7 cellular contexts compared by ENCODE assay signal in genomic region chr2:43220982-43221659, GRCh38. TPM values are rescaled to one million over a fixed set of nuclear protein-coding genes. Genes with fewer than 3 reads are reported as not detected.
A peak's percentile ranks its signal among the peaks of the same experiment; 100 is the strongest.
DNase-seq lines count a peak whose midpoint lies in the region; ATAC-seq and TF ChIP-seq lines count a peak whose summit lies in the region.

No MANE protein-coding gene starts in this region.

- H3K4me1 Mint-ChIP-seq in activated naive CD8-positive, alpha-beta T cell treated with anti-CD3 and anti-CD28 coated beads for 36 hours, result peaks cover 51% of the 10 kb centered on the region
- H3K4me1 Mint-ChIP-seq in progenitor cell of endocrine pancreas (ENCODE audit: low read depth), result peaks cover 53% of the 10 kb centered on the region

- TF ChIP-seq CTCF in GM12865 (IDR thresholded peaks at IDR 0.05; ENCODE audit: insufficient read depth, low read depth, low read length, missing control alignments), result no peak
- TF ChIP-seq CTCF in progenitor cell of endocrine pancreas (IDR thresholded peaks at IDR 0.05; ENCODE audit: unreplicated experiment), result no peak

- no peaks in the 10 kb centered on the region for H3K27me3 ChIP-seq in NT2/D1 (ENCODE audit: insufficient read depth, insufficient read length)

- H3K4me1 ChIP-seq in NT2/D1 (ENCODE audit: insufficient read depth, insufficient read length), result no peaks in the 10 kb centered on the region

- peak; percentile 5 for ATAC-seq in Right ventricle myocardium superior (ENCODE audit: poor library complexity)
- no peak for ATAC-seq in HG02885 (IDR thresholded peaks at IDR 0.05; ENCODE audit: poor library complexity, unreplicated experiment)

- H3K36me3 Mint-ChIP-seq in activated naive CD8-positive, alpha-beta T cell treated with anti-CD3 and anti-CD28 coated beads for 36 hours, result peaks cover 35% of the 10 kb centered on the region
- peaks cover 20% of the 10 kb centered on the region for H3K36me3 Mint-ChIP-seq in progenitor cell of endocrine pancreas (ENCODE audit: insufficient read depth)

- H3K4me3 Mint-ChIP-seq in activated naive CD8-positive, alpha-beta T cell treated with anti-CD3 and anti-CD28 coated beads for 36 hours, result peak overlapping the region; percentile 81
- peak overlapping the region; percentile 77 for H3K4me3 Mint-ChIP-seq in progenitor cell of endocrine pancreas (ENCODE audit: low read depth)

- H3K9me3 Mint-ChIP-seq in activated naive CD8-positive, alpha-beta T cell treated with anti-CD3 and anti-CD28 coated beads for 36 hours, result no peaks in the 10 kb centered on the region
- H3K9me3 Mint-ChIP-seq in progenitor cell of endocrine pancreas (ENCODE audit: low read depth), result no peaks in the 10 kb centered on the region

- intact Hi-C loops in Right ventricle myocardium superior (cut with DNase I), result no loop called here

- DNase-seq in GM12865 (ENCODE audit: low read depth), result peak; percentile 44
- no peak for DNase-seq in NT2/D1 (ENCODE audit: low read depth, low spot score)
- peak; percentile 39 for DNase-seq in activated naive CD8-positive, alpha-beta T cell treated with anti-CD3 and anti-CD28 coated beads for 36 hours
- peak; percentile 83 for DNase-seq in Right ventricle myocardium superior
- DNase-seq in progenitor cell of endocrine pancreas (ENCODE audit: low spot score, unreplicated experiment), result peak; percentile 36
- no peak for DNase-seq in NCI-H187 (lab: John Stamatoyannopoulos, UW)

- H3K9me3 ChIP-seq in NT2/D1 (ENCODE audit: insufficient read depth, low read length), result no peaks in the 10 kb centered on the region

- H3K36me3 ChIP-seq in NT2/D1 (ENCODE audit: insufficient read depth, insufficient read length, low read length), result peaks cover 34% of the 10 kb centered on the region

- peak overlapping the region; percentile 90 for H3K27ac Mint-ChIP-seq in activated naive CD8-positive, alpha-beta T cell treated with anti-CD3 and anti-CD28 coated beads for 36 hours
- peak overlapping the region; percentile 97 for H3K27ac Mint-ChIP-seq in progenitor cell of endocrine pancreas

- peak overlapping the region; percentile 68 for H3K9ac ChIP-seq in NT2/D1 (ENCODE audit: insufficient read length, low read depth)

- H3K4me3 ChIP-seq in GM12865 (ENCODE audit: low read depth, low read length), result peak overlapping the region; percentile 91
- peak overlapping the region; percentile 53 for H3K4me3 ChIP-seq in NT2/D1 (ENCODE audit: insufficient read length, low read depth)

- H3K27me3 Mint-ChIP-seq in activated naive CD8-positive, alpha-beta T cell treated with anti-CD3 and anti-CD28 coated beads for 36 hours, result no peaks in the 10 kb centered on the region
- H3K27me3 Mint-ChIP-seq in progenitor cell of endocrine pancreas, result no peaks in the 10 kb centered on the region

RNA-seq across cellular contexts. Expression of gene ZFP36L2, which starts 5.3 kb away (rescaled TPM):
- 10 to 100 TPM; 58.2 to 58.4 TPM for total RNA-seq in activated naive CD8-positive, alpha-beta T cell treated with anti-CD3 and anti-CD28 coated beads for 36 hours
- 45.0 TPM for total RNA-seq in Right ventricle myocardium superior
- 213 and 222 TPM in 2 replicates for total RNA-seq in progenitor cell of endocrine pancreas

Comparison
In these comparisons a context has a peak if more than half of its experiments do, and no peak if none do; other contexts are left out.
1. DNase-seq: peak in GM12865 (single experiment), activated naive CD8-positive, alpha-beta T cell treated with anti-CD3 and anti-CD28 coated beads for 36 hours (single experiment), Right ventricle myocardium superior (single experiment) and progenitor cell of endocrine pancreas (single experiment); none in NT2/D1 (single experiment) and NCI-H187 (0 of 2).